Comparison of ENCODE assay signal across 1 cellular context in the genomic region with DNA sequence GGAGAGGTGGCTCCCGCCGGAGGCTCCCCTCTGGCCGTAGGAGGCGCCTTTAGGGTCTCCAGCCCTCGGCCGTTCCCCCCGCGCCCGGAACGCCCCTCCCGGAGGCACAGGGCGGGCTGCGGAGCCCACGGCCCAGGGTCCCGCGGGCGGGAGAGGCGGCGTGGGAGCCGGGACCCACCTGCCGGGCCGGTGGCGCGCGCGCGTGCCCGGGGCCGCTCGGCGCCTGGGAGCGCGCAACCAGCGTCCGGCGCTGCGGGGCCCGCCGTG.
TF ChIP-seq lines count a peak whose summit lies in the region.

A gene with protein sequence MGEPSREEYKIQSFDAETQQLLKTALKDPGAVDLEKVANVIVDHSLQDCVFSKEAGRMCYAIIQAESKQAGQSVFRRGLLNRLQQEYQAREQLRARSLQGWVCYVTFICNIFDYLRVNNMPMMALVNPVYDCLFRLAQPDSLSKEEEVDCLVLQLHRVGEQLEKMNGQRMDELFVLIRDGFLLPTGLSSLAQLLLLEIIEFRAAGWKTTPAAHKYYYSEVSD (minus strand): TSS at position 266 of the 267 bp plus-strand sequence. CDS start 1,036 bp downstream, outside the sequence.

TF ChIP-seq in HepG2, 621 proteins besides CTCF, POLR2A, EP300 and RAD21 (continued from another document):
- TF ChIP-seq, protein P1, sequence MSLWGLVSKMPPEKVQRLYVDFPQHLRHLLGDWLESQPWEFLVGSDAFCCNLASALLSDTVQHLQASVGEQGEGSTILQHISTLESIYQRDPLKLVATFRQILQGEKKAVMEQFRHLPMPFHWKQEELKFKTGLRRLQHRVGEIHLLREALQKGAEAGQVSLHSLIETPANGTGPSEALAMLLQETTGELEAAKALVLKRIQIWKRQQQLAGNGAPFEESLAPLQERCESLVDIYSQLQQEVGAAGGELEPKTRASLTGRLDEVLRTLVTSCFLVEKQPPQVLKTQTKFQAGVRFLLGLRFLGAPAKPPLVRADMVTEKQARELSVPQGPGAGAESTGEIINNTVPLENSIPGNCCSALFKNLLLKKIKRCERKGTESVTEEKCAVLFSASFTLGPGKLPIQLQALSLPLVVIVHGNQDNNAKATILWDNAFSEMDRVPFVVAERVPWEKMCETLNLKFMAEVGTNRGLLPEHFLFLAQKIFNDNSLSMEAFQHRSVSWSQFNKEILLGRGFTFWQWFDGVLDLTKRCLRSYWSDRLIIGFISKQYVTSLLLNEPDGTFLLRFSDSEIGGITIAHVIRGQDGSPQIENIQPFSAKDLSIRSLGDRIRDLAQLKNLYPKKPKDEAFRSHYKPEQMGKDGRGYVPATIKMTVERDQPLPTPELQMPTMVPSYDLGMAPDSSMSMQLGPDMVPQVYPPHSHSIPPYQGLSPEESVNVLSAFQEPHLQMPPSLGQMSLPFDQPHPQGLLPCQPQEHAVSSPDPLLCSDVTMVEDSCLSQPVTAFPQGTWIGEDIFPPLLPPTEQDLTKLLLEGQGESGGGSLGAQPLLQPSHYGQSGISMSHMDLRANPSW (CRISPR knock-in tag; IDR thresholded peaks at IDR 0.05; ENCODE audit: borderline replicate concordance), result no peak
- TF ChIP-seq TOPORS (CRISPR knock-in tag; IDR thresholded peaks at IDR 0.05), result no peak
- TF ChIP-seq ARNTL (CRISPR knock-in tag; IDR thresholded peaks at IDR 0.05), result no peak
- TF ChIP-seq ZNF616 (CRISPR knock-in tag; IDR thresholded peaks at IDR 0.05; ENCODE audit: low read depth), result no peak
- no peak for TF ChIP-seq ZNF619 (CRISPR knock-in tag; IDR thresholded peaks at IDR 0.05)
- TF ChIP-seq DMAP1 (CRISPR knock-in tag; IDR thresholded peaks at IDR 0.05), result no peak
- TF ChIP-seq, protein P2, sequence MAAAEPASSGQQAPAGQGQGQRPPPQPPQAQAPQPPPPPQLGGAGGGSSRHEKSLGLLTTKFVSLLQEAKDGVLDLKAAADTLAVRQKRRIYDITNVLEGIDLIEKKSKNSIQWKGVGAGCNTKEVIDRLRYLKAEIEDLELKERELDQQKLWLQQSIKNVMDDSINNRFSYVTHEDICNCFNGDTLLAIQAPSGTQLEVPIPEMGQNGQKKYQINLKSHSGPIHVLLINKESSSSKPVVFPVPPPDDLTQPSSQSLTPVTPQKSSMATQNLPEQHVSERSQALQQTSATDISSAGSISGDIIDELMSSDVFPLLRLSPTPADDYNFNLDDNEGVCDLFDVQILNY (CRISPR knock-in tag; conservative IDR thresholded peaks at IDR 0.05), result no peak
- TF ChIP-seq, protein P3, sequence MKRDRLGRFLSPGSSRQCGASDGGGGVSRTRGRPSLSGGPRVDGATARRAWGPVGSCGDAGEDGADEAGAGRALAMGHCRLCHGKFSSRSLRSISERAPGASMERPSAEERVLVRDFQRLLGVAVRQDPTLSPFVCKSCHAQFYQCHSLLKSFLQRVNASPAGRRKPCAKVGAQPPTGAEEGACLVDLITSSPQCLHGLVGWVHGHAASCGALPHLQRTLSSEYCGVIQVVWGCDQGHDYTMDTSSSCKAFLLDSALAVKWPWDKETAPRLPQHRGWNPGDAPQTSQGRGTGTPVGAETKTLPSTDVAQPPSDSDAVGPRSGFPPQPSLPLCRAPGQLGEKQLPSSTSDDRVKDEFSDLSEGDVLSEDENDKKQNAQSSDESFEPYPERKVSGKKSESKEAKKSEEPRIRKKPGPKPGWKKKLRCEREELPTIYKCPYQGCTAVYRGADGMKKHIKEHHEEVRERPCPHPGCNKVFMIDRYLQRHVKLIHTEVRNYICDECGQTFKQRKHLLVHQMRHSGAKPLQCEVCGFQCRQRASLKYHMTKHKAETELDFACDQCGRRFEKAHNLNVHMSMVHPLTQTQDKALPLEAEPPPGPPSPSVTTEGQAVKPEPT (CRISPR knock-in tag; IDR thresholded peaks at IDR 0.05; ENCODE audit: low read depth), result no peak
- TF ChIP-seq, protein P4, sequence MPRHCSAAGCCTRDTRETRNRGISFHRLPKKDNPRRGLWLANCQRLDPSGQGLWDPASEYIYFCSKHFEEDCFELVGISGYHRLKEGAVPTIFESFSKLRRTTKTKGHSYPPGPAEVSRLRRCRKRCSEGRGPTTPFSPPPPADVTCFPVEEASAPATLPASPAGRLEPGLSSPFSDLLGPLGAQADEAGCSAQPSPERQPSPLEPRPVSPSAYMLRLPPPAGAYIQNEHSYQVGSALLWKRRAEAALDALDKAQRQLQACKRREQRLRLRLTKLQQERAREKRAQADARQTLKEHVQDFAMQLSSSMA (CRISPR knock-in tag; IDR thresholded peaks at IDR 0.05), result 0 out of 2 replicates have a peak, but pooled peaks have one; percentile 7
- TF ChIP-seq, protein P5, sequence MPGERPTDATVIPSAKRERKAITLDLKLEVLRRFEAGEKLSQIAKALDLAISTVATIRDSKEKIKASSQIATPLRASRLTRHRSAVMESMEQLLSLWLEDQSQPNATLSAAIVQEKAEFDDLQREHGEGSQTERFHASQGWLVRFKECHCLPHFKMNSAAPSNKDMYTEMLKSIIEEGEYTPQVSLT (CRISPR knock-in tag; IDR thresholded peaks at IDR 0.05; ENCODE audit: borderline replicate concordance, low read depth), result no peak
- TF ChIP-seq, protein P6, sequence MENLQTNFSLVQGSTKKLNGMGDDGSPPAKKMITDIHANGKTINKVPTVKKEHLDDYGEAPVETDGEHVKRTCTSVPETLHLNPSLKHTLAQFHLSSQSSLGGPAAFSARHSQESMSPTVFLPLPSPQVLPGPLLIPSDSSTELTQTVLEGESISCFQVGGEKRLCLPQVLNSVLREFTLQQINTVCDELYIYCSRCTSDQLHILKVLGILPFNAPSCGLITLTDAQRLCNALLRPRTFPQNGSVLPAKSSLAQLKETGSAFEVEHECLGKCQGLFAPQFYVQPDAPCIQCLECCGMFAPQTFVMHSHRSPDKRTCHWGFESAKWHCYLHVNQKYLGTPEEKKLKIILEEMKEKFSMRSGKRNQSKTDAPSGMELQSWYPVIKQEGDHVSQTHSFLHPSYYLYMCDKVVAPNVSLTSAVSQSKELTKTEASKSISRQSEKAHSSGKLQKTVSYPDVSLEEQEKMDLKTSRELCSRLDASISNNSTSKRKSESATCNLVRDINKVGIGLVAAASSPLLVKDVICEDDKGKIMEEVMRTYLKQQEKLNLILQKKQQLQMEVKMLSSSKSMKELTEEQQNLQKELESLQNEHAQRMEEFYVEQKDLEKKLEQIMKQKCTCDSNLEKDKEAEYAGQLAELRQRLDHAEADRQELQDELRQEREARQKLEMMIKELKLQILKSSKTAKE (CRISPR knock-in tag; IDR thresholded peaks at IDR 0.05; ENCODE audit: borderline replicate concordance), result no peak
- no peak for TF ChIP-seq HIVEP1 (CRISPR knock-in tag; IDR thresholded peaks at IDR 0.05)
- TF ChIP-seq ZNF567 (CRISPR knock-in tag; IDR thresholded peaks at IDR 0.05; ENCODE audit: borderline replicate concordance), result no peak
- 0 out of 2 replicates have a peak, but pooled peaks have one; percentile 9 for TF ChIP-seq ZNF446 (CRISPR knock-in tag; IDR thresholded peaks at IDR 0.05)
